ENCODE assay signal across 10 cellular contexts in genomic region chr17:81389585-81389984, GRCh38. TPM values are rescaled to one million over a fixed set of nuclear protein-coding genes. Genes with fewer than 3 reads are reported as not detected.
A peak's percentile ranks its signal among the peaks of the same experiment; 100 is the strongest.
DNase-seq lines count a peak whose midpoint lies in the region; ATAC-seq and TF ChIP-seq lines count a peak whose summit lies in the region.
"Had no signal": no experiment of that assay in that cellular context is flagged by ENCODE, and none has a peak within 500 bp of the region (broad histone marks: within the 10 kb centered on the region; RNA-seq: fewer than 3 reads in every experiment).

No MANE protein-coding gene starts in this region.

- in situ Hi-C loops in Panc1 (cut with HindIII; ENCODE audit: low pct_unique_long_range_greater_than_20kb, low sequenced_read_pairs): no loop called here

- H3K36me3 ChIP-seq in Panc1 (ENCODE audit: control insufficient read depth, insufficient read depth, low read length) (no peaks in the 10 kb centered on the region; the same call in 1 of the 2 replicates), ectodermal cell (ENCODE audit: control insufficient read depth, insufficient read depth, low read length) (peaks cover 4% of the 10 kb centered on the region), mucosa of rectum (ENCODE audit: control insufficient read depth in 2 of 2, insufficient read depth in 2 of 2, low read length in 2 of 2) (no peaks in the 10 kb centered on the region), thyroid gland (no peaks in the 10 kb centered on the region), MG63 (peaks cover 7% of the 10 kb centered on the region)

- POLR2A ChIA-PET in Panc1 (lab: Charles Lee): no interaction called here

- H3K9me3 ChIP-seq in Panc1 (ENCODE audit: control insufficient read depth, insufficient read depth, low read depth, low read length) (no peaks in the 10 kb centered on the region), ectodermal cell (ENCODE audit: control insufficient read depth, low read length) (no peaks in the 10 kb centered on the region), mucosa of rectum (ENCODE audit: control insufficient read depth in 2 of 2, low read length in 2 of 2) (no peaks in the 10 kb centered on the region), thyroid gland (no peaks in the 10 kb centered on the region), MG63 (no peaks in the 10 kb centered on the region)

- DNase-seq in Panc1 (ENCODE audit: low read depth, low spot score) (no peak), thyroid gland (no peak), MG63 (no peak), NOMO-1 treated with dmso at 0.1 percent for 144 hours (lab: John Stamatoyannopoulos, UW; ENCODE audit: unreplicated experiment) (no peak)
- DNase-seq: activated CD8-positive, alpha-beta memory T cell treated with anti-CD3 and anti-CD28 coated beads, Interleukin-2, amount 50 U/mL, for 48 hours; NCI-H1048; NCI-H510A treated with DMSO at 0.1 percent for 48 hours had no signal

- H3K4me3 ChIP-seq in Panc1 (ENCODE audit: low read depth in 2 of 2, low read length in 2 of 2) (0 out of 4 replicates have a peak overlapping the region, but pooled peaks of 1 of the 2 experiments have one; percentile 2), ectodermal cell (ENCODE audit: insufficient read depth, low read depth, low read length) (peak overlapping the region; percentile 10), mucosa of rectum (ENCODE audit: low read length in 2 of 2) (no peak overlapping the region), thyroid gland (replicated peaks in 1 of 3) (no peak overlapping the region), MG63 (no peak overlapping the region)

- peaks cover 74% of the 10 kb centered on the region for H3K4me1 ChIP-seq in Panc1 (ENCODE audit: control insufficient read depth, insufficient read depth, low read length)
- H3K4me1 ChIP-seq in ectodermal cell (ENCODE audit: control insufficient read depth, insufficient read depth, low read length): peaks cover 73% of the 10 kb centered on the region
- peaks cover 44 to 50% of the 10 kb centered on the region in 2 donors for H3K4me1 ChIP-seq in mucosa of rectum (ENCODE audit: control insufficient read depth in 2 of 2, insufficient read depth in 2 of 2, low read length in 2 of 2)
- H3K4me1 ChIP-seq in thyroid gland: peaks cover 46 to 64% of the 10 kb centered on the region in 2 donors

- intact Hi-C loops in Panc1 (cut with micrococcal nuclease; ENCODE audit: unreplicated experiment) (no loop called here), thyroid gland (cut with DNase I) (no loop called here)

- TF ChIP-seq POLR2A in thyroid gland (IDR thresholded peaks at IDR 0.05): no peak

- H3K9ac ChIP-seq in mucosa of rectum (ENCODE audit: low read depth in 1 of 2, low read length in 2 of 2): no peak overlapping the region

- no peaks in the 10 kb centered on the region for H3K27me3 ChIP-seq in Panc1 (ENCODE audit: control insufficient read depth, insufficient read depth, low read length)
- H3K27me3 ChIP-seq in ectodermal cell (ENCODE audit: control insufficient read depth, insufficient read depth, low read length, poor library complexity, severe bottlenecking): peaks cover 66% of the 10 kb centered on the region
- peaks cover 0 to 4% of the 10 kb centered on the region in 2 donors for H3K27me3 ChIP-seq in mucosa of rectum (ENCODE audit: control insufficient read depth in 2 of 2, insufficient read depth in 2 of 2, low read length in 2 of 2)
- no peaks in the 10 kb centered on the region for H3K27me3 ChIP-seq in thyroid gland
- H3K27me3 ChIP-seq in MG63: no peaks in the 10 kb centered on the region

- H3K27ac ChIP-seq in Panc1 (ENCODE audit: low read length): peak overlapping the region; percentile 100
- peak overlapping the region; percentile 50 for H3K27ac ChIP-seq in ectodermal cell (ENCODE audit: insufficient read depth, low read depth, low read length, poor library complexity, severe bottlenecking)
- H3K27ac ChIP-seq in mucosa of rectum (ENCODE audit: low read depth in 2 of 2, low read length in 2 of 2): peak overlapping the region; percentile 4 to 29
- H3K27ac ChIP-seq in thyroid gland: peak overlapping the region; percentile 1 to 99 (median 96)

- TF ChIP-seq CTCF in Panc1 (IDR thresholded peaks at IDR 0.05) (no peak), thyroid gland (IDR thresholded peaks at IDR 0.05) (no peak)

- no peak for ATAC-seq in Panc1
- no peak for ATAC-seq in HG03520 (IDR thresholded peaks at IDR 0.05; ENCODE audit: unreplicated experiment)

- 45 to 52% methylated on average over 10 of the region's 10 CpGs for WGBS in ectodermal cell, 2 experiments
- WGBS in thyroid gland, 2 donors: 63 to 69% methylated on average over 10 of the region's 10 CpGs

- BruUV-seq in Panc1 (replicated peaks; lab: Mats Ljungman, UMichigan): no TSS peak

- CTCF ChIA-PET in Panc1 (lab: Charles Lee): no interaction called here

RNA-seq across cellular contexts. Expression of gene BAHCC1, which starts 5.7 kb away (rescaled TPM):
- total RNA-seq in Panc1 (2021; ENCODE audit: unreplicated experiment) (77.4 TPM), thyroid gland (10 to 100 TPM; 13.7 to 33.7 (median 23.9) TPM)
- polyA plus RNA-seq in Panc1 (2012; ENCODE audit: insufficient read length): 129 TPM
- 26.9 TPM for polyA plus RNA-seq in ectodermal cell (2013, experiment 1 of 4)
- polyA plus RNA-seq in ectodermal cell (2013, experiment 2 of 4): 37.1 TPM
- 32.4 TPM for polyA plus RNA-seq in ectodermal cell (2013, experiment 3 of 4)
- 38.6 TPM for polyA plus RNA-seq in ectodermal cell (2013, experiment 4 of 4)
- total RNA-seq in MG63 (2014; rRNA removed; shearing (Covaris generic); ENCODE audit: low replicate concordance): 3.6 and 10.4 TPM in 2 replicates

Comparison
In these comparisons a context has a peak if more than half of its experiments do, and no peak if none do; other contexts are left out.
1. H3K27ac ChIP-seq: peak in every context shown above with its lines; median percentile 100 in Panc1; 96 in thyroid gland; 50 in ectodermal cell; 16 in mucosa of rectum.